ENCODE assay signal across 1 cellular context in the genomic region with DNA sequence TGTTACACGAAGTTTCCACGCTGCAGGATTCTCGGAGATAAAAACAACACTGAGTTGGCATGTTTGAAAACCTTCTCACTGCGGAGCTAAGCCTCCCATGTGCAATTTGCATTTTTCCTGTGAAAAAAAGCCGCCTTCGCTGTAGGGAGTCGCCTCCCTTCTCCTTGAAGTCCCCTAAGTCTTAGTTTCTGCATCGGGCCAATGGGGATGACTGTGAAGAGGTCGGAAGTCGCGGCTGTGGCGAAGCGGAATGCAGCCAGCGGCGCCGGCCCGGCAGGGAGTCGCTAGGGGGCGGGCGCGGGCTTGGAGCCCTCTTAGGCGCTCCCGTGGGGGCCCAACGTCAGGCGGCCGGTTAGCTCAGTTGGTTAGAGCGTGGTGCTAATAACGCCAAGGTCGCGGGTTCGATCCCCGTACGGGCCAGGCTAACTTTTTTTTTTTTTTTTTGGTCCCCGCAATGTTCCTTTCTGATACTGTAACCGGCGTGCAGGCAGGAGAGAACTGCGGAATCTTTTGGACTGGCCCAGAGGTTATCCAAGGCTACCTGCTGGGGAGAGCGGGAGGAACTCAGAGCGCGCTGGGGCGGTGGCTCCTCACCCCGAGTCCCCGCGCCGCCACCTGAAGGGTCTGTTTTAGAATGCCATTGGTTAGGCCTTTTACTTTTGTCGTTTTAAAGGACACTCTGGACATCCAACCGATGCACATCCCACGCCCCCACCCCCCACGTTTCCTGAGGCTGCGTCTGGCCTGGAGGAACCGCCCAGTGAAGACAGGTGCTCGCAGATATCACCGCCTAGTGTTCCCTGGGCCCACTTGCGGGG.
TF ChIP-seq lines count a peak whose summit lies in the region.

No MANE protein-coding gene starts in this region.

TF ChIP-seq in HEK293, 187 proteins besides CTCF, POLR2A, EP300 and RAD21 (continued from another document and continues in another):
- TF ChIP-seq, protein P1, sequence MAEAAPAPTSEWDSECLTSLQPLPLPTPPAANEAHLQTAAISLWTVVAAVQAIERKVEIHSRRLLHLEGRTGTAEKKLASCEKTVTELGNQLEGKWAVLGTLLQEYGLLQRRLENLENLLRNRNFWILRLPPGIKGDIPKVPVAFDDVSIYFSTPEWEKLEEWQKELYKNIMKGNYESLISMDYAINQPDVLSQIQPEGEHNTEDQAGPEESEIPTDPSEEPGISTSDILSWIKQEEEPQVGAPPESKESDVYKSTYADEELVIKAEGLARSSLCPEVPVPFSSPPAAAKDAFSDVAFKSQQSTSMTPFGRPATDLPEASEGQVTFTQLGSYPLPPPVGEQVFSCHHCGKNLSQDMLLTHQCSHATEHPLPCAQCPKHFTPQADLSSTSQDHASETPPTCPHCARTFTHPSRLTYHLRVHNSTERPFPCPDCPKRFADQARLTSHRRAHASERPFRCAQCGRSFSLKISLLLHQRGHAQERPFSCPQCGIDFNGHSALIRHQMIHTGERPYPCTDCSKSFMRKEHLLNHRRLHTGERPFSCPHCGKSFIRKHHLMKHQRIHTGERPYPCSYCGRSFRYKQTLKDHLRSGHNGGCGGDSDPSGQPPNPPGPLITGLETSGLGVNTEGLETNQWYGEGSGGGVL (tag by site-specific recombination; IDR thresholded peaks at IDR 0.05): no peak; the same call in 1 of the 2 replicates
- 0 out of 2 replicates have a peak, but pooled peaks have one; percentile 33 for TF ChIP-seq ZNF600 (tag by site-specific recombination; IDR thresholded peaks at IDR 0.05)
- TF ChIP-seq ZNF146 (tag by site-specific recombination; IDR thresholded peaks at IDR 0.05): peak; percentile 35; the same call in 1 of the 2 replicates
- TF ChIP-seq, protein P2, sequence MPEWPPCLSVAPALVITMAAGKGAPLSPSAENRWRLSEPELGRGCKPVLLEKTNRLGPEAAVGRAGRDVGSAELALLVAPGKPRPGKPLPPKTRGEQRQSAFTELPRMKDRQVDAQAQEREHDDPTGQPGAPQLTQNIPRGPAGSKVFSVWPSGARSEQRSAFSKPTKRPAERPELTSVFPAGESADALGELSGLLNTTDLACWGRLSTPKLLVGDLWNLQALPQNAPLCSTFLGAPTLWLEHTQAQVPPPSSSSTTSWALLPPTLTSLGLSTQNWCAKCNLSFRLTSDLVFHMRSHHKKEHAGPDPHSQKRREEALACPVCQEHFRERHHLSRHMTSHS (tag by site-specific recombination; IDR thresholded peaks at IDR 0.05): peak; percentile 18; the same call in 1 of the 2 replicates
- TF ChIP-seq ZNF624 (tag by site-specific recombination; IDR thresholded peaks at IDR 0.05): no peak
- TF ChIP-seq, protein P3, sequence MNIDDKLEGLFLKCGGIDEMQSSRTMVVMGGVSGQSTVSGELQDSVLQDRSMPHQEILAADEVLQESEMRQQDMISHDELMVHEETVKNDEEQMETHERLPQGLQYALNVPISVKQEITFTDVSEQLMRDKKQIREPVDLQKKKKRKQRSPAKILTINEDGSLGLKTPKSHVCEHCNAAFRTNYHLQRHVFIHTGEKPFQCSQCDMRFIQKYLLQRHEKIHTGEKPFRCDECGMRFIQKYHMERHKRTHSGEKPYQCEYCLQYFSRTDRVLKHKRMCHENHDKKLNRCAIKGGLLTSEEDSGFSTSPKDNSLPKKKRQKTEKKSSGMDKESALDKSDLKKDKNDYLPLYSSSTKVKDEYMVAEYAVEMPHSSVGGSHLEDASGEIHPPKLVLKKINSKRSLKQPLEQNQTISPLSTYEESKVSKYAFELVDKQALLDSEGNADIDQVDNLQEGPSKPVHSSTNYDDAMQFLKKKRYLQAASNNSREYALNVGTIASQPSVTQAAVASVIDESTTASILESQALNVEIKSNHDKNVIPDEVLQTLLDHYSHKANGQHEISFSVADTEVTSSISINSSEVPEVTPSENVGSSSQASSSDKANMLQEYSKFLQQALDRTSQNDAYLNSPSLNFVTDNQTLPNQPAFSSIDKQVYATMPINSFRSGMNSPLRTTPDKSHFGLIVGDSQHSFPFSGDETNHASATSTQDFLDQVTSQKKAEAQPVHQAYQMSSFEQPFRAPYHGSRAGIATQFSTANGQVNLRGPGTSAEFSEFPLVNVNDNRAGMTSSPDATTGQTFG (tag by site-specific recombination; IDR thresholded peaks at IDR 0.05; ENCODE audit: borderline replicate concordance): peak; percentile 54; the same call in 1 of the 2 replicates
- TF ChIP-seq ZNF837 (tag by site-specific recombination; IDR thresholded peaks at IDR 0.05): no peak
- no peak; the same call in 1 of the 2 replicates for TF ChIP-seq ZNF169 (tag by site-specific recombination; IDR thresholded peaks at IDR 0.05)
- TF ChIP-seq ZNF549 (tag by site-specific recombination; IDR thresholded peaks at IDR 0.05): no peak
- TF ChIP-seq ZFHX2 (tag by site-specific recombination; conservative IDR thresholded peaks at IDR 0.05): peak; percentile 81
- TF ChIP-seq ZNF132 (tag by site-specific recombination; IDR thresholded peaks at IDR 0.05; ENCODE audit: borderline replicate concordance): no peak
- peak; percentile 66 for TF ChIP-seq SP2 (tag by site-specific recombination; IDR thresholded peaks at IDR 0.05)
- no peak for TF ChIP-seq ZBTB20 (tag by site-specific recombination; IDR thresholded peaks at IDR 0.05)
- peak; percentile 97 for TF ChIP-seq ZEB2 (tag by site-specific recombination; IDR thresholded peaks at IDR 0.05)
- no peak for TF ChIP-seq ZNF274 (IDR thresholded peaks at IDR 0.05; ENCODE audit: low read length)
- no peak for TF ChIP-seq ZNF274 (tag by site-specific recombination; IDR thresholded peaks at IDR 0.05; ENCODE audit: borderline replicate concordance)
- peak; percentile 1; the same call in 1 of the 2 replicates for TF ChIP-seq ZNF366 (tag by site-specific recombination; conservative IDR thresholded peaks at IDR 0.05)
- TF ChIP-seq MZF1 (tag by site-specific recombination; IDR thresholded peaks at IDR 0.05; ENCODE audit: borderline replicate concordance): peak; percentile 99
- TF ChIP-seq, protein P4, sequence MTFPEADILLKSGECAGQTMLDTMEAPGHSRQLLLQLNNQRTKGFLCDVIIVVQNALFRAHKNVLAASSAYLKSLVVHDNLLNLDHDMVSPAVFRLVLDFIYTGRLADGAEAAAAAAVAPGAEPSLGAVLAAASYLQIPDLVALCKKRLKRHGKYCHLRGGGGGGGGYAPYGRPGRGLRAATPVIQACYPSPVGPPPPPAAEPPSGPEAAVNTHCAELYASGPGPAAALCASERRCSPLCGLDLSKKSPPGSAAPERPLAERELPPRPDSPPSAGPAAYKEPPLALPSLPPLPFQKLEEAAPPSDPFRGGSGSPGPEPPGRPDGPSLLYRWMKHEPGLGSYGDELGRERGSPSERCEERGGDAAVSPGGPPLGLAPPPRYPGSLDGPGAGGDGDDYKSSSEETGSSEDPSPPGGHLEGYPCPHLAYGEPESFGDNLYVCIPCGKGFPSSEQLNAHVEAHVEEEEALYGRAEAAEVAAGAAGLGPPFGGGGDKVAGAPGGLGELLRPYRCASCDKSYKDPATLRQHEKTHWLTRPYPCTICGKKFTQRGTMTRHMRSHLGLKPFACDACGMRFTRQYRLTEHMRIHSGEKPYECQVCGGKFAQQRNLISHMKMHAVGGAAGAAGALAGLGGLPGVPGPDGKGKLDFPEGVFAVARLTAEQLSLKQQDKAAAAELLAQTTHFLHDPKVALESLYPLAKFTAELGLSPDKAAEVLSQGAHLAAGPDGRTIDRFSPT (tag by site-specific recombination; IDR thresholded peaks at IDR 0.05): peak; percentile 43; the same call in 1 of the 2 replicates
- peak; percentile 83 for TF ChIP-seq ZNF501 (tag by site-specific recombination; IDR thresholded peaks at IDR 0.05)
- peak; percentile 42; the same call in 1 of the 2 replicates for TF ChIP-seq ZNF10 (tag by site-specific recombination; IDR thresholded peaks at IDR 0.05)
- peak; percentile 71; the same call in 1 of the 2 replicates for TF ChIP-seq ZNF394 (tag by site-specific recombination; IDR thresholded peaks at IDR 0.05; ENCODE audit: borderline replicate concordance)
- TF ChIP-seq OVOL3 (tag by site-specific recombination; IDR thresholded peaks at IDR 0.05): 0 out of 2 replicates have a peak, but pooled peaks have one; percentile 76
- TF ChIP-seq ZNF133 (tag by site-specific recombination; IDR thresholded peaks at IDR 0.05): no peak
- TF ChIP-seq, protein P5, sequence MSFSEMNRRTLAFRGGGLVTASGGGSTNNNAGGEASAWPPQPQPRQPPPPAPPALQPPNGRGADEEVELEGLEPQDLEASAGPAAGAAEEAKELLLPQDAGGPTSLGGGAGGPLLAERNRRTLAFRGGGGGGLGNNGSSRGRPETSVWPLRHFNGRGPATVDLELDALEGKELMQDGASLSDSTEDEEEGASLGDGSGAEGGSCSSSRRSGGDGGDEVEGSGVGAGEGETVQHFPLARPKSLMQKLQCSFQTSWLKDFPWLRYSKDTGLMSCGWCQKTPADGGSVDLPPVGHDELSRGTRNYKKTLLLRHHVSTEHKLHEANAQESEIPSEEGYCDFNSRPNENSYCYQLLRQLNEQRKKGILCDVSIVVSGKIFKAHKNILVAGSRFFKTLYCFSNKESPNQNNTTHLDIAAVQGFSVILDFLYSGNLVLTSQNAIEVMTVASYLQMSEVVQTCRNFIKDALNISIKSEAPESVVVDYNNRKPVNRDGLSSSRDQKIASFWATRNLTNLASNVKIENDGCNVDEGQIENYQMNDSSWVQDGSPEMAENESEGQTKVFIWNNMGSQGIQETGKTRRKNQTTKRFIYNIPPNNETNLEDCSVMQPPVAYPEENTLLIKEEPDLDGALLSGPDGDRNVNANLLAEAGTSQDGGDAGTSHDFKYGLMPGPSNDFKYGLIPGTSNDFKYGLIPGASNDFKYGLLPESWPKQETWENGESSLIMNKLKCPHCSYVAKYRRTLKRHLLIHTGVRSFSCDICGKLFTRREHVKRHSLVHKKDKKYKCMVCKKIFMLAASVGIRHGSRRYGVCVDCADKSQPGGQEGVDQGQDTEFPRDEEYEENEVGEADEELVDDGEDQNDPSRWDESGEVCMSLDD (tag by site-specific recombination; IDR thresholded peaks at IDR 0.05): peak; percentile 77
- no peak for TF ChIP-seq ZNF777 (tag by site-specific recombination; IDR thresholded peaks at IDR 0.05; ENCODE audit: borderline replicate concordance)
- TF ChIP-seq, protein P6, sequence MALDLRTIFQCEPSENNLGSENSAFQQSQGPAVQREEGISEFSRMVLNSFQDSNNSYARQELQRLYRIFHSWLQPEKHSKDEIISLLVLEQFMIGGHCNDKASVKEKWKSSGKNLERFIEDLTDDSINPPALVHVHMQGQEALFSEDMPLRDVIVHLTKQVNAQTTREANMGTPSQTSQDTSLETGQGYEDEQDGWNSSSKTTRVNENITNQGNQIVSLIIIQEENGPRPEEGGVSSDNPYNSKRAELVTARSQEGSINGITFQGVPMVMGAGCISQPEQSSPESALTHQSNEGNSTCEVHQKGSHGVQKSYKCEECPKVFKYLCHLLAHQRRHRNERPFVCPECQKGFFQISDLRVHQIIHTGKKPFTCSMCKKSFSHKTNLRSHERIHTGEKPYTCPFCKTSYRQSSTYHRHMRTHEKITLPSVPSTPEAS (tag by site-specific recombination; IDR thresholded peaks at IDR 0.05): peak; percentile 60; the same call in 1 of the 2 replicates
- no peak for TF ChIP-seq ZNF768 (tag by site-specific recombination; IDR thresholded peaks at IDR 0.05)
- no peak for TF ChIP-seq HOXA7 (CRISPR knock-in tag; IDR thresholded peaks at IDR 0.05; ENCODE audit: borderline replicate concordance)
- TF ChIP-seq ZNF48 (tag by site-specific recombination; IDR thresholded peaks at IDR 0.05): no peak
- no peak for TF ChIP-seq ZNF140 (tag by site-specific recombination; IDR thresholded peaks at IDR 0.05)
- TF ChIP-seq, protein P7, sequence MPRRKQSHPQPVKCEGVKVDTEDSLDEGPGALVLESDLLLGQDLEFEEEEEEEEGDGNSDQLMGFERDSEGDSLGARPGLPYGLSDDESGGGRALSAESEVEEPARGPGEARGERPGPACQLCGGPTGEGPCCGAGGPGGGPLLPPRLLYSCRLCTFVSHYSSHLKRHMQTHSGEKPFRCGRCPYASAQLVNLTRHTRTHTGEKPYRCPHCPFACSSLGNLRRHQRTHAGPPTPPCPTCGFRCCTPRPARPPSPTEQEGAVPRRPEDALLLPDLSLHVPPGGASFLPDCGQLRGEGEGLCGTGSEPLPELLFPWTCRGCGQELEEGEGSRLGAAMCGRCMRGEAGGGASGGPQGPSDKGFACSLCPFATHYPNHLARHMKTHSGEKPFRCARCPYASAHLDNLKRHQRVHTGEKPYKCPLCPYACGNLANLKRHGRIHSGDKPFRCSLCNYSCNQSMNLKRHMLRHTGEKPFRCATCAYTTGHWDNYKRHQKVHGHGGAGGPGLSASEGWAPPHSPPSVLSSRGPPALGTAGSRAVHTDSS (tag by site-specific recombination; IDR thresholded peaks at IDR 0.05): no peak; the same call in 1 of the 2 replicates
- TF ChIP-seq, protein P8, sequence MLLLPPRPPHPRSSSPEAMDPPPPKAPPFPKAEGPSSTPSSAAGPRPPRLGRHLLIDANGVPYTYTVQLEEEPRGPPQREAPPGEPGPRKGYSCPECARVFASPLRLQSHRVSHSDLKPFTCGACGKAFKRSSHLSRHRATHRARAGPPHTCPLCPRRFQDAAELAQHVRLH (tag by site-specific recombination; IDR thresholded peaks at IDR 0.05): peak; percentile 78; the same call in 1 of the 2 replicates
- TF ChIP-seq ZNF2 (tag by site-specific recombination; IDR thresholded peaks at IDR 0.05): peak; percentile 93
- peak; percentile 89 for TF ChIP-seq ZXDB (tag by site-specific recombination; IDR thresholded peaks at IDR 0.05)
- TF ChIP-seq ZBTB1 (tag by site-specific recombination; IDR thresholded peaks at IDR 0.05): peak; percentile 77; the same call in 1 of the 2 replicates
- 0 out of 2 replicates have a peak, but pooled peaks have one; percentile 14 for TF ChIP-seq OSR2 (tag by site-specific recombination; IDR thresholded peaks at IDR 0.05)
- TF ChIP-seq ZBTB7A (tag by site-specific recombination; IDR thresholded peaks at IDR 0.05; ENCODE audit: low read depth): peak; percentile 97
- no peak for TF ChIP-seq ZNF114 (tag by site-specific recombination; IDR thresholded peaks at IDR 0.05)
- no peak for TF ChIP-seq ZNF311 (tag by site-specific recombination; IDR thresholded peaks at IDR 0.05; ENCODE audit: borderline replicate concordance)
- TF ChIP-seq ZNF707 (tag by site-specific recombination; IDR thresholded peaks at IDR 0.05): no peak
- peak; percentile 12 for TF ChIP-seq ZFP69B (tag by site-specific recombination; IDR thresholded peaks at IDR 0.05)
- no peak for TF ChIP-seq ZNF426 (tag by site-specific recombination; IDR thresholded peaks at IDR 0.05)
- TF ChIP-seq IKZF3 (tag by site-specific recombination; IDR thresholded peaks at IDR 0.05): peak; percentile 83
- peak; percentile 96 for TF ChIP-seq BCL11B (tag by site-specific recombination; IDR thresholded peaks at IDR 0.05; ENCODE audit: low read depth)
- TF ChIP-seq, protein P9, sequence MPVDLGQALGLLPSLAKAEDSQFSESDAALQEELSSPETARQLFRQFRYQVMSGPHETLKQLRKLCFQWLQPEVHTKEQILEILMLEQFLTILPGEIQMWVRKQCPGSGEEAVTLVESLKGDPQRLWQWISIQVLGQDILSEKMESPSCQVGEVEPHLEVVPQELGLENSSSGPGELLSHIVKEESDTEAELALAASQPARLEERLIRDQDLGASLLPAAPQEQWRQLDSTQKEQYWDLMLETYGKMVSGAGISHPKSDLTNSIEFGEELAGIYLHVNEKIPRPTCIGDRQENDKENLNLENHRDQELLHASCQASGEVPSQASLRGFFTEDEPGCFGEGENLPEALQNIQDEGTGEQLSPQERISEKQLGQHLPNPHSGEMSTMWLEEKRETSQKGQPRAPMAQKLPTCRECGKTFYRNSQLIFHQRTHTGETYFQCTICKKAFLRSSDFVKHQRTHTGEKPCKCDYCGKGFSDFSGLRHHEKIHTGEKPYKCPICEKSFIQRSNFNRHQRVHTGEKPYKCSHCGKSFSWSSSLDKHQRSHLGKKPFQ (tag by site-specific recombination; IDR thresholded peaks at IDR 0.05): peak; percentile 37
- TF ChIP-seq GLIS2 (tag by site-specific recombination; IDR thresholded peaks at IDR 0.05): peak; percentile 83
- TF ChIP-seq ZBTB48 (tag by site-specific recombination; IDR thresholded peaks at IDR 0.05): peak; percentile 69
- peak; percentile 98 for TF ChIP-seq ZIC2 (tag by site-specific recombination; IDR thresholded peaks at IDR 0.05)
